In genomic region chr2:235005603-235006259, GRCh38 we compare ENCODE assay signal across 8 cellular contexts. TPM values are rescaled to one million over a fixed set of nuclear protein-coding genes. Genes with fewer than 3 reads are reported as not detected.
DNase-seq lines count a peak whose midpoint lies in the region; FAIRE-seq lines count a peak whose summit lies in the region.

No MANE protein-coding gene starts in this region.

- H3K9me3 ChIP-seq in small intestine (ENCODE audit: control insufficient read depth, low read depth), result no peaks in the 10 kb centered on the region
- no peaks in the 10 kb centered on the region for H3K9me3 ChIP-seq in effector memory CD4-positive, alpha-beta T cell (ENCODE audit: control insufficient read depth, low read length)

- FAIRE-seq in small intestine (lab: Jason Lieb, UNC), result no peak

- no peaks in the 10 kb centered on the region for H3K27me3 ChIP-seq in small intestine (ENCODE audit: control insufficient read depth in 2 of 2, insufficient read depth in 2 of 2, low read length in 2 of 2)
- H3K27me3 ChIP-seq in effector memory CD4-positive, alpha-beta T cell (replicated peaks; ENCODE audit: control insufficient read depth, insufficient read depth, low read length, poor library complexity, severe bottlenecking), result no peaks in the 10 kb centered on the region

- no peak overlapping the region for H3K4me3 ChIP-seq in small intestine (ENCODE audit: low read depth in 1 of 2, low read length in 2 of 2)
- no peak overlapping the region for H3K4me3 ChIP-seq in effector memory CD4-positive, alpha-beta T cell (ENCODE audit: insufficient read depth, low read depth, low read length, poor library complexity, severe bottlenecking)

- 28 to 57% (median 51%) methylated on average over 20 of the region's 20 CpGs for whole genome bisulfite sequencing in small intestine, 3 donors

- peaks cover 5 to 7% of the 10 kb centered on the region in 2 donors for H3K4me1 ChIP-seq in small intestine (ENCODE audit: control insufficient read depth in 2 of 2, insufficient read depth in 1 of 2, low read depth in 1 of 2, low read length in 1 of 2)
- H3K4me1 ChIP-seq in effector memory CD4-positive, alpha-beta T cell (ENCODE audit: control insufficient read depth, insufficient read depth, low read length, poor library complexity, severe bottlenecking), result no peaks in the 10 kb centered on the region

- DNase-seq in LHCN-M2 (ENCODE audit: low read depth) (peak; percentile 91), astrocyte of the hippocampus (ENCODE audit: low read depth, low spot score) (peak; percentile 83), inferior parietal cortex (ENCODE audit: extremely low spot score) (peak; percentile 37), small intestine (peak; percentile 54), T1000 (lab: John Stamatoyannopoulos, UW) (no peak)
- no peak for DNase-seq in activated CD8-positive, alpha-beta memory T cell treated with anti-CD3 and anti-CD28 coated beads for 24 hours
- DNase-seq in effector memory CD4-positive, alpha-beta T cell, result no peak
- DNase-seq in activated CD4-positive, alpha-beta T cell treated with anti-CD3 and anti-CD28 coated beads, Interleukin-2, amount 50 U/mL, for 1 hour, result no peak

- H3K27ac ChIP-seq in small intestine (ENCODE audit: low read depth in 1 of 2, low read length in 1 of 2), result no peak overlapping the region
- no peak overlapping the region for H3K27ac ChIP-seq in effector memory CD4-positive, alpha-beta T cell (ENCODE audit: insufficient read depth, low read length, poor library complexity, severe bottlenecking)

- H3K36me3 ChIP-seq in small intestine (ENCODE audit: control insufficient read depth in 2 of 2, insufficient read depth in 2 of 2, low read length in 2 of 2), result no peaks in the 10 kb centered on the region
- no peaks in the 10 kb centered on the region for H3K36me3 ChIP-seq in effector memory CD4-positive, alpha-beta T cell (ENCODE audit: control insufficient read depth, insufficient read depth, low read length)

RNA-seq across cellular contexts. Expression of gene SH3BP4, which starts 53.9 kb away (rescaled TPM):
- total RNA-seq in LHCN-M2 (2014; rRNA removed), result 49.6 and 53.3 TPM in 2 replicates
- 78.5 TPM for polyA plus RNA-seq in LHCN-M2 (2012)
- polyA plus RNA-seq in small intestine, result 10 to 100 TPM in 1 of 3 donors, 1 to 10 TPM in 2; 3.6 to 36.7 (median 5.1) TPM

Comparison
In these comparisons a context has a peak if more than half of its experiments do, and no peak if none do; other contexts are left out.
1. DNase-seq: peak in LHCN-M2 (single experiment), astrocyte of the hippocampus (single experiment), inferior parietal cortex (single experiment) and small intestine (single experiment); none in activated CD8-positive, alpha-beta memory T cell treated with anti-CD3 and anti-CD28 coated beads for 24 hours (single experiment), effector memory CD4-positive, alpha-beta T cell (0 of 3), T1000 (single experiment) and activated CD4-positive, alpha-beta T cell treated with anti-CD3 and anti-CD28 coated beads, Interleukin-2, amount 50 U/mL, for 1 hour (single experiment).